ENCODE assay signal across 20 cellular contexts in the genomic region with DNA sequence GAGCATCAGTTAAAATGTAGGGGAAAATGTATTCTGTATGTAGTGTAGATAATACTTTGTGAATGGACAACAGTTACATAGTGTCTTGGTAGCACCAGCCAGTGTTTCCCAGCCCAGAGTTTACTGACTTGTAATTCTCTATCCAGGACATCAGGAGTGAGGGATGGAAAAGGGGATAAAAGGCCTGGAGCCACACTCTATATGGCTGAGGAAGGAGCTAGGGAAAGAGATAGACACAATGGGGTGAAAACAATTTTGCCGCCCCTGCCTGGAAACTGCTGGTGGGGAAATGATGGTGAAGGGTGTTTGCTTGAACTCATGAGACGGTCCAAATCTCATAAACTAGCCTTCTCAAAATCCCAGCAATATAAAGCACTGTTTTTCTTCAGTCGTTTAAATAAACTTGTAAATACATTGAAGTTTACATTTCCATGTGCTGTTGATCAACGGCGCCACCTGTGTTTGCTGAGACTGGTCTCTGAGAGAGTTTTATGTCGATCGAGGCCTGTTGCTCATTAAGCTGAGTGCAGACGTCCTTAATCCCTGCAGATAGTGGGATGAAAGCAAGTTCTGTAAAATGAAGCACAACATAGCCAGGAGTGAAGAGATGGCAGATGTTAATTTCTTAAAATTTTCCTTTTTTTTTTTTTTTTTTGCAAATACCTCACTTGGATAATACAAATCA. TPM values are rescaled to one million over a fixed set of nuclear protein-coding genes. Genes with fewer than 3 reads are reported as not detected.
DNase-seq lines count a peak whose midpoint lies in the region; ATAC-seq and TF ChIP-seq lines count a peak whose summit lies in the region.
"Had no signal": no experiment of that assay in that cellular context is flagged by ENCODE, and none has a peak within 500 bp of the region (broad histone marks: within the 10 kb centered on the region; RNA-seq: fewer than 3 reads in every experiment).

No MANE protein-coding gene starts in this region.

- no peak for TF ChIP-seq EP300 in transverse colon (IDR thresholded peaks at IDR 0.05; ENCODE audit: low read depth)

- ATAC-seq in left colon (peak; percentile 46), HG03469 (IDR thresholded peaks at IDR 0.05; ENCODE audit: unreplicated experiment) (no peak)

- H3K27me3 ChIP-seq in GM06990 (replicated peaks; ENCODE audit: control insufficient read depth, insufficient read depth, low read length) (no peaks in the 10 kb centered on the region), transverse colon (no peaks in the 10 kb centered on the region)
- H3K27me3 ChIP-seq: BLaER1, neutrophil had no signal

- no peak for DNase-seq in GM06990 (ENCODE audit: extremely low read depth, insufficient read length)
- DNase-seq in NB4 (ENCODE audit: low read depth), result peak; percentile 19
- DNase-seq in OCI-M1 (lab: John Stamatoyannopoulos, UW), result peak; percentile 20
- DNase-seq in left colon, result peak in 1 of 2 donors; percentile 18
- no peak for DNase-seq in DMS79 treated with DMSO at 0.1 percent for 48 hours (lab: John Stamatoyannopoulos, UW)
- DNase-seq in posterior cingulate gyrus, result no peak
- no peak for DNase-seq in transverse colon
- DNase-seq: activated CD4-positive, alpha-beta T cell treated with anti-CD3 and anti-CD28 coated beads for 4 hours; activated naive CD4-positive, alpha-beta T cell treated with anti-CD3 and anti-CD28 coated beads, Interleukin-2, amount 10 ng/mL, durations not matched to agents 7 days and 5 days; dermis blood vessel endothelial cell; EL; KBM-7; NCI-H1417; NCI-H446 treated with DMSO at 0.1 percent for 48 hours; stimulated activated CD4-positive, alpha-beta T cell treated with anti-CD3 and anti-CD28 coated beads, Interleukin-4, amount 100 ng/mL, for 1 hour had no signal

- H3K36me3 ChIP-seq in GM06990 (ENCODE audit: control insufficient read depth, insufficient read depth, low read length), result no peaks in the 10 kb centered on the region
- peaks cover 0 to 13% (median 1%) of the 10 kb centered on the region in 4 donors for H3K36me3 ChIP-seq in transverse colon

- H3K4me1 ChIP-seq in transverse colon, result peaks cover 0 to 20% (median 7%) of the 10 kb centered on the region in 4 donors
- H3K4me1 ChIP-seq: BLaER1 had no signal

- H3K4me3 ChIP-seq in GM06990 (replicated peaks; ENCODE audit: low read depth, low read length) (no peak overlapping the region), NB4 (ENCODE audit: low read depth, low read length) (no peak overlapping the region), transverse colon (no peak overlapping the region)
- H3K4me3 ChIP-seq: BLaER1, thoracic aorta had no signal

- TF ChIP-seq CTCF in GM06990 (IDR thresholded peaks at IDR 0.05; ENCODE audit: insufficient read depth, low read length, poor library complexity, severe bottlenecking), result peak; percentile 7
- TF ChIP-seq CTCF in NB4 (IDR thresholded peaks at IDR 0.05; ENCODE audit: low read depth, low read length), result no peak
- TF ChIP-seq CTCF in transverse colon (IDR thresholded peaks at IDR 0.05), result no peak

- TF ChIP-seq POLR2A in NB4 (IDR thresholded peaks at IDR 0.05; ENCODE audit: extremely low read depth, insufficient read length) (no peak), transverse colon (IDR thresholded peaks at IDR 0.05) (no peak)

- intact Hi-C loops in left colon (cut with DNase I, micrococcal nuclease) (no loop called here), posterior cingulate gyrus (cut with DNase I) (no loop called here), transverse colon (cut with DNase I; ENCODE audit: low total_unique reads) (no loop called here)

- 47 to 59% methylated on average over 7 to 8 of the region's 8 CpGs for WGBS in transverse colon (ENCODE audit: low coverage in 1 of 2), 2 donors

- H3K27ac ChIP-seq in transverse colon, result no peak overlapping the region
- H3K27ac ChIP-seq: BLaER1, HL-60, thoracic aorta had no signal

- H3K9me3 ChIP-seq in transverse colon, result no peaks in the 10 kb centered on the region
- H3K9me3 ChIP-seq: BLaER1, neutrophil, thoracic aorta had no signal

- in situ Hi-C loops in transverse colon (cut with MboI; ENCODE audit: low pct_ligation_motif_present in 1 of 4, low pct_unique_long_range_greater_than_20kb in 1 of 4, low sequenced_read_pairs in 3 of 4), result no loop called here

RNA-seq across cellular contexts. Expression of a gene that starts 27.9 kb away (rescaled TPM):
- total RNA-seq in left colon, result 10 to 100 TPM; 23.7 to 25.1 TPM
- 10 to 100 TPM; 20.6 to 40.2 (median 24.0) TPM for total RNA-seq in transverse colon

RNA-seq across cellular contexts. Expression of a gene that starts 47.3 kb away (rescaled TPM):
- total RNA-seq in left colon (10 to 100 TPM; 10.2 to 16.2 TPM), transverse colon (10 to 100 TPM in 3 of 4 donors, 1 to 10 TPM in 1; 6.4 to 21.3 (median 16.8) TPM)

Comparison
In these comparisons a context has a peak if more than half of its experiments do, and no peak if none do; other contexts are left out.
1. DNase-seq: peak in NB4 (single experiment) and OCI-M1 (single experiment); none in GM06990 (single experiment), DMS79 treated with DMSO at 0.1 percent for 48 hours (single experiment), posterior cingulate gyrus (0 of 10) and transverse colon (single experiment).